Comparison of ENCODE assay signal across 9 cellular contexts in genomic region chr1:223771469-223771813, GRCh38. TPM values are rescaled to one million over a fixed set of nuclear protein-coding genes. Genes with fewer than 3 reads are reported as not detected.
DNase-seq lines count a peak whose midpoint lies in the region; TF ChIP-seq lines count a peak whose summit lies in the region.
"Had no signal": no experiment of that assay in that cellular context is flagged by ENCODE, and none has a peak within 500 bp of the region (broad histone marks: within the 10 kb centered on the region; RNA-seq: fewer than 3 reads in every experiment).

No MANE protein-coding gene starts in this region.

- no peak for DNase-seq in CD4-positive, alpha-beta memory T cell
- DNase-seq in HT-29 (ENCODE audit: low spot score) (peak; percentile 29), coronary artery (ENCODE audit: low spot score) (no peak), osteoblast (ENCODE audit: insufficient read length, low spot score, missing footprints) (no peak), SHP77 (lab: John Stamatoyannopoulos, UW) (no peak), NCI-H524 treated with DMSO at 0.1 percent for 48 hours (lab: John Stamatoyannopoulos, UW) (no peak), lower leg skin (ENCODE audit: low spot score in 2 of 2) (no peak)
- no peak for DNase-seq in activated effector memory CD4-positive, alpha-beta T cell treated with anti-CD3 and anti-CD28 coated beads, Interleukin-2, amount 50 U/mL, for 16 hours
- DNase-seq: DMS79 had no signal

- H3K4me2 ChIP-seq in osteoblast (ENCODE audit: insufficient read depth, low read length), result peak overlapping the region; percentile 55

- H3K36me3 ChIP-seq in CD4-positive, alpha-beta memory T cell (ENCODE audit: insufficient read depth, low read length), result peaks cover 69% of the 10 kb centered on the region
- H3K36me3 ChIP-seq in osteoblast (ENCODE audit: insufficient read depth, low read length), result peaks cover 73% of the 10 kb centered on the region

- peaks cover 12 to 31% (median 20%) of the 10 kb centered on the region in 4 donors for H3K4me1 Mint-ChIP-seq in CD4-positive, alpha-beta memory T cell

- intact Hi-C loops in CD4-positive, alpha-beta memory T cell (cut with micrococcal nuclease), result no loop called here
- intact Hi-C loops in lower leg skin (cut with DNase I; ENCODE audit: low total_unique reads), result no loop called here

- peaks cover 50 to 74% of the 10 kb centered on the region in 2 donors for H3K36me3 Mint-ChIP-seq in CD4-positive, alpha-beta memory T cell

- H3K27me3 Mint-ChIP-seq in CD4-positive, alpha-beta memory T cell, result no peaks in the 10 kb centered on the region

- peaks cover 4% of the 10 kb centered on the region for H3K79me2 ChIP-seq in osteoblast (ENCODE audit: insufficient read depth, low read length)

- WGBS in lower leg skin, 2 donors, result 71 to 80% methylated on average over 2 of the region's 2 CpGs

- H3K9me3 Mint-ChIP-seq in CD4-positive, alpha-beta memory T cell, result no peaks in the 10 kb centered on the region

- POLR2A ChIA-PET in CD4-positive, alpha-beta memory T cell (lab: Charles Lee; ENCODE audit: partially characterized antibody), result interaction anchor here (0.6 to 1.4 kb wide), 4 partner anchors 16 to 75 kb away, joined by 3 to 4 read pairs (median 3); partner anchors contain the start of genes CAPN2 and TP53BP2

- peaks cover 15% of the 10 kb centered on the region for H3K4me1 ChIP-seq in CD4-positive, alpha-beta memory T cell (ENCODE audit: insufficient read depth, low read length)
- peaks cover 48% of the 10 kb centered on the region for H3K4me1 ChIP-seq in osteoblast (ENCODE audit: insufficient read depth, low read length)

- H2AFZ ChIP-seq in osteoblast (ENCODE audit: low read length), result no peak overlapping the region

- no peak overlapping the region for H3K4me3 ChIP-seq in CD4-positive, alpha-beta memory T cell (ENCODE audit: low read length in 2 of 2)
- H3K4me3 ChIP-seq in coronary artery, result peak overlapping the region; percentile 36
- peak overlapping the region; percentile 4 for H3K4me3 ChIP-seq in osteoblast (ENCODE audit: insufficient read depth, low read length)
- no peak overlapping the region for H3K4me3 ChIP-seq in lower leg skin (ENCODE audit: low read depth, poor library complexity, severe bottlenecking)

- no peak overlapping the region for H3K27ac ChIP-seq in CD4-positive, alpha-beta memory T cell (ENCODE audit: low read depth, low read length)
- H3K27ac ChIP-seq in coronary artery (peak overlapping the region; percentile 72 to 83), osteoblast (ENCODE audit: low read depth, low read length) (peak overlapping the region; percentile 59)

- H3K27ac Mint-ChIP-seq in CD4-positive, alpha-beta memory T cell, result peak overlapping the region; percentile 43 to 82 (median 58)

- TF ChIP-seq CTCF in coronary artery (IDR thresholded peaks at IDR 0.05), result no peak
- TF ChIP-seq CTCF in osteoblast (IDR thresholded peaks at IDR 0.05; ENCODE audit: extremely low read depth, low read depth, low read length), result no peak
- TF ChIP-seq CTCF in lower leg skin (IDR thresholded peaks at IDR 0.05), result no peak

- H4K20me1 ChIP-seq in osteoblast (ENCODE audit: insufficient read depth, low read length), result peaks cover 4% of the 10 kb centered on the region

- no peak for TF ChIP-seq POLR2A in lower leg skin (IDR thresholded peaks at IDR 0.05)

- no peak overlapping the region for H3K4me3 Mint-ChIP-seq in CD4-positive, alpha-beta memory T cell

- no peaks in the 10 kb centered on the region for H3K27me3 ChIP-seq in CD4-positive, alpha-beta memory T cell (ENCODE audit: insufficient read depth, low read length)
- H3K27me3 ChIP-seq in osteoblast (ENCODE audit: insufficient read depth, low read length), result no peaks in the 10 kb centered on the region

- CTCF ChIA-PET in CD4-positive, alpha-beta memory T cell (lab: Charles Lee; ENCODE audit: partially characterized antibody), result interaction anchor here (1.1 to 3.7 kb wide), 2 partner anchors 22 to 75 kb away, joined by 3 to 23 read pairs; no protein-coding TSS in a partner anchor

- H3K9me3 ChIP-seq in CD4-positive, alpha-beta memory T cell (ENCODE audit: control insufficient read depth in 1 of 2, low read length in 2 of 2), result no peaks in the 10 kb centered on the region
- H3K9me3 ChIP-seq in osteoblast (ENCODE audit: low read depth, low read length), result no peaks in the 10 kb centered on the region

RNA-seq across cellular contexts. Expression of gene CAPN2, which starts 59.1 kb away (rescaled TPM):
- total RNA-seq in CD4-positive, alpha-beta memory T cell, result 100 to 1,000 TPM; 178 to 180 TPM
- polyA plus RNA-seq in CD4-positive, alpha-beta memory T cell, result 100 to 1,000 TPM; 146 to 231 TPM
- total RNA-seq in HT-29 (2014; rRNA removed; shearing (Covaris generic)), result 101 and 121 TPM in 2 replicates
- 340 and 341 TPM in 2 replicates for total RNA-seq in osteoblast
- total RNA-seq in lower leg skin, result 10 to 100 TPM; 33.7 to 73.3 (median 47.2) TPM

Comparison
In these comparisons a context has a peak if more than half of its experiments do, and no peak if none do; other contexts are left out.
1. H3K4me3 ChIP-seq: peak in coronary artery (single experiment) and osteoblast (single experiment); none in CD4-positive, alpha-beta memory T cell (0 of 2) and lower leg skin (single experiment).